Comparison of ENCODE assay signal across 14 cellular contexts in genomic region chr1:104874044-104874443, GRCh38.
DNase-seq lines count a peak whose midpoint lies in the region; ATAC-seq lines count a peak whose summit lies in the region.
"Had no signal": no experiment of that assay in that cellular context is flagged by ENCODE, and none has a peak within 500 bp of the region (broad histone marks: within the 10 kb centered on the region; RNA-seq: fewer than 3 reads in every experiment).

No MANE protein-coding gene starts in this region.

- ATAC-seq in GM19328 (IDR thresholded peaks at IDR 0.05; ENCODE audit: unreplicated experiment) (peak; percentile 73), HG02642 (IDR thresholded peaks at IDR 0.05; ENCODE audit: poor library complexity, unreplicated experiment) (peak; percentile 78), HG03457 (IDR thresholded peaks at IDR 0.05; ENCODE audit: unreplicated experiment) (peak; percentile 89), HG02571 (IDR thresholded peaks at IDR 0.05; ENCODE audit: unreplicated experiment) (no peak)
- ATAC-seq: A549; effector memory CD8-positive, alpha-beta T cell; Panc1; upper lobe of right lung had no signal

- DNase-seq in CD1c-positive myeloid dendritic cell (ENCODE audit: extremely low spot score) = peak; percentile 28
- no peak for DNase-seq in stimulated activated CD4-positive, alpha-beta T cell treated with anti-CD3 and anti-CD28 coated beads, Interleukin-4, amount 100 ng/mL, for 1 hour
- no peak for DNase-seq in Ammon's horn (ENCODE audit: low spot score)
- no peak for DNase-seq in nucleus accumbens (lab: John Stamatoyannopoulos, UW)
- DNase-seq: activated CD4-positive, alpha-beta T cell treated with anti-CD3 and anti-CD28 coated beads, Interleukin-2, amount 50 U/mL, for 4 hours; activated gamma-delta T cell treated with Interleukin-2 at 50 U/mL for 16 hours; effector memory CD8-positive, alpha-beta T cell; upper lobe of right lung had no signal
